In genomic region chr15:80997692-80998091, GRCh38 we compare ENCODE assay signal across 1 cellular context.
TF ChIP-seq lines count a peak whose summit lies in the region.

No MANE protein-coding gene starts in this region.

TF ChIP-seq in HepG2, 621 proteins besides CTCF, POLR2A, EP300 and RAD21 (continued from another document):
- no peak for TF ChIP-seq TFE3 (CRISPR knock-in tag; IDR thresholded peaks at IDR 0.05)
